ENCODE assay signal across 22 cellular contexts in genomic region chr1:205583461-205584130, GRCh38. TPM values are rescaled to one million over a fixed set of nuclear protein-coding genes. Genes with fewer than 3 reads are reported as not detected.
A peak's percentile ranks its signal among the peaks of the same experiment; 100 is the strongest.
DNase-seq lines count a peak whose midpoint lies in the region; ATAC-seq and TF ChIP-seq lines count a peak whose summit lies in the region.
"Had no signal": no experiment of that assay in that cellular context is flagged by ENCODE, and none has a peak within 500 bp of the region (broad histone marks: within the 10 kb centered on the region; RNA-seq: fewer than 3 reads in every experiment).

No MANE protein-coding gene starts in this region.

- H3K4me3 Mint-ChIP-seq in CD8-positive, alpha-beta T cell = no peak overlapping the region
- H3K4me3 Mint-ChIP-seq: activated CD4-positive, alpha-beta memory T cell treated with anti-CD3 and anti-CD28 coated beads for 36 hours; activated naive CD4-positive, alpha-beta T cell treated with anti-CD3 and anti-CD28 coated beads, Interleukin-2, amount 10 ng/mL, durations not matched to agents 7 days and 5 days; CD4-positive, alpha-beta T cell had no signal

- peak overlapping the region; percentile 18 for H3K27ac Mint-ChIP-seq in CD8-positive, alpha-beta T cell
- H3K27ac Mint-ChIP-seq: activated CD4-positive, alpha-beta memory T cell treated with anti-CD3 and anti-CD28 coated beads for 36 hours; activated naive CD4-positive, alpha-beta T cell treated with anti-CD3 and anti-CD28 coated beads, Interleukin-2, amount 10 ng/mL, durations not matched to agents 7 days and 5 days; CD4-positive, alpha-beta T cell had no signal

- no peaks in the 10 kb centered on the region for H3K27me3 Mint-ChIP-seq in CD8-positive, alpha-beta T cell (ENCODE audit: low read depth)

- intact Hi-C loops in CD8-positive, alpha-beta T cell (cut with DNase I, micrococcal nuclease) = no loop called here
- intact Hi-C loops in sigmoid colon (cut with DNase I) = no loop called here

- H3K4me1 ChIP-seq in CD8-positive, alpha-beta T cell (ENCODE audit: insufficient read depth, low read length) = peaks cover 20% of the 10 kb centered on the region
- H3K4me1 ChIP-seq in RWPE2 (ENCODE audit: insufficient read depth, poor library complexity, severe bottlenecking) (no peaks in the 10 kb centered on the region), sigmoid colon (no peaks in the 10 kb centered on the region)
- H3K4me1 ChIP-seq: gastrocnemius medialis had no signal

- no peak for TF ChIP-seq POLR2A in sigmoid colon (IDR thresholded peaks at IDR 0.05)

- no peak overlapping the region for H3K4me3 ChIP-seq in CD8-positive, alpha-beta T cell (ENCODE audit: low read depth, low read length)
- H3K4me3 ChIP-seq in RWPE2 (ENCODE audit: severe bottlenecking) = no peak overlapping the region
- H3K4me3 ChIP-seq in sigmoid colon = no peak overlapping the region
- H3K4me3 ChIP-seq: esophagus muscularis mucosa, gastrocnemius medialis had no signal

- ATAC-seq in CD8-positive, alpha-beta T cell = no peak
- no peak for ATAC-seq in RWPE2 (ENCODE audit: low read depth)

- TF ChIP-seq CTCF in CD8-positive, alpha-beta T cell (IDR thresholded peaks at IDR 0.05) = no peak
- TF ChIP-seq CTCF in RWPE2 (IDR thresholded peaks at IDR 0.05; ENCODE audit: poor library complexity, severe bottlenecking) (no peak), sigmoid colon (IDR thresholded peaks at IDR 0.05) (no peak)

- no peaks in the 10 kb centered on the region for H3K36me3 Mint-ChIP-seq in CD8-positive, alpha-beta T cell
- H3K36me3 Mint-ChIP-seq: activated CD4-positive, alpha-beta memory T cell treated with anti-CD3 and anti-CD28 coated beads for 36 hours; activated naive CD4-positive, alpha-beta T cell treated with anti-CD3 and anti-CD28 coated beads, Interleukin-2, amount 10 ng/mL, durations not matched to agents 7 days and 5 days; naive B cell had no signal

- 85 to 93% methylated on average over 7 of the region's 7 CpGs for WGBS in sigmoid colon, 2 donors

- H3K36me3 ChIP-seq in CD8-positive, alpha-beta T cell (ENCODE audit: insufficient read depth, low read length) = no peaks in the 10 kb centered on the region
- H3K36me3 ChIP-seq in RWPE2 (ENCODE audit: low read depth) (no peaks in the 10 kb centered on the region), sigmoid colon (no peaks in the 10 kb centered on the region)
- H3K36me3 ChIP-seq: esophagus muscularis mucosa, gastrocnemius medialis had no signal

- CTCF ChIA-PET in CD8-positive, alpha-beta T cell (lab: Charles Lee) = interaction anchor here (0.8 to 2.4 kb wide), 5 partner anchors 8 to 74 kb away, joined by 3 to 18 read pairs (median 4); no protein-coding TSS in a partner anchor

- TF ChIP-seq EP300 in sigmoid colon (IDR thresholded peaks at IDR 0.05) = no peak

- H3K27ac ChIP-seq in CD8-positive, alpha-beta T cell (ENCODE audit: low read depth, low read length) = no peak overlapping the region
- H3K27ac ChIP-seq in RWPE2 (ENCODE audit: poor library complexity, severe bottlenecking) (no peak overlapping the region), sigmoid colon (no peak overlapping the region)

- no peaks in the 10 kb centered on the region for H3K9me3 ChIP-seq in CD8-positive, alpha-beta T cell (ENCODE audit: low read length)
- no peaks in the 10 kb centered on the region for H3K9me3 ChIP-seq in RWPE2 (ENCODE audit: severe bottlenecking)
- no peaks in the 10 kb centered on the region for H3K9me3 ChIP-seq in sigmoid colon
- H3K9me3 ChIP-seq: esophagus muscularis mucosa, gastrocnemius medialis had no signal

- no peak for DNase-seq in CD8-positive, alpha-beta T cell
- DNase-seq in RWPE2 (ENCODE audit: low spot score) = peak; percentile 38
- DNase-seq in islet precursor cell = peak; percentile 49
- peak; percentile 30 for DNase-seq in sigmoid colon
- DNase-seq in activated gamma-delta T cell (lab: John Stamatoyannopoulos, UW) = no peak
- no peak for DNase-seq in SKM-1 (lab: John Stamatoyannopoulos, UW; ENCODE audit: unreplicated experiment)
- DNase-seq in globus pallidus (ENCODE audit: low spot score) = no peak
- DNase-seq: activated CD4-positive, alpha-beta memory T cell treated with anti-CD3 and anti-CD28 coated beads for 36 hours; activated naive CD4-positive, alpha-beta T cell treated with anti-CD3 and anti-CD28 coated beads, Interleukin-2, amount 10 ng/mL, durations not matched to agents 7 days and 5 days; activated T-cell treated with anti-CD3 and anti-CD28 coated beads, Interleukin-2, amount 50 U/mL, for 1 hour; cerebellar nuclear complex; DMS 273 treated with DMSO at 0.1 percent for 48 hours; effector memory CD4-positive, alpha-beta T cell; gastrocnemius medialis; kidney glomerular epithelial cell; mesenchymal stem cell; naive B cell; NCI-H1436 treated with DMSO at 0.1 percent for 48 hours; NCI-H526; T1000 had no signal

- H3K9me3 Mint-ChIP-seq in CD8-positive, alpha-beta T cell = no peaks in the 10 kb centered on the region
- H3K9me3 Mint-ChIP-seq: activated CD4-positive, alpha-beta memory T cell treated with anti-CD3 and anti-CD28 coated beads for 36 hours; activated naive CD4-positive, alpha-beta T cell treated with anti-CD3 and anti-CD28 coated beads, Interleukin-2, amount 10 ng/mL, durations not matched to agents 7 days and 5 days; CD4-positive, alpha-beta T cell; naive B cell had no signal

- POLR2A ChIA-PET in CD8-positive, alpha-beta T cell (lab: Charles Lee) = interaction anchor here (1.5 kb wide), 2 partner anchors 49 to 53 kb away, joined by 3 read pairs; partner anchors contain the start of gene ELK4

- H3K27me3 ChIP-seq in CD8-positive, alpha-beta T cell (ENCODE audit: insufficient read depth, low read length) = no peaks in the 10 kb centered on the region
- H3K27me3 ChIP-seq in RWPE2 (ENCODE audit: insufficient read depth, poor library complexity, severe bottlenecking) = no peaks in the 10 kb centered on the region
- H3K27me3 ChIP-seq in sigmoid colon = peaks cover 0 to 8% (median 0%) of the 10 kb centered on the region in 3 donors

- peaks cover 18% of the 10 kb centered on the region for H3K4me1 Mint-ChIP-seq in CD8-positive, alpha-beta T cell (ENCODE audit: low read depth)
- H3K4me1 Mint-ChIP-seq: activated naive CD4-positive, alpha-beta T cell treated with anti-CD3 and anti-CD28 coated beads, Interleukin-2, amount 10 ng/mL, durations not matched to agents 7 days and 5 days had no signal

RNA-seq across cellular contexts. Expression of gene ELK4, which starts 48.2 kb away (rescaled TPM):
- 100 to 1,000 TPM; 142 to 147 TPM for total RNA-seq in CD8-positive, alpha-beta T cell
- total RNA-seq in sigmoid colon = 10 to 100 TPM; 18.6 to 21.0 (median 20.1) TPM
- 10 to 100 TPM in 1 of 3 donors, 1 to 10 TPM in 2; 2.4 to 10.3 (median 3.9) TPM for polyA plus RNA-seq in sigmoid colon

Comparison
In these comparisons a context has a peak if more than half of its experiments do, and no peak if none do; other contexts are left out.
1. DNase-seq: peak in RWPE2 (single experiment), islet precursor cell (single experiment) and sigmoid colon (single experiment); none in CD8-positive, alpha-beta T cell (0 of 7), activated gamma-delta T cell (single experiment), SKM-1 (single experiment) and globus pallidus (single experiment).
2. RNA of gene ELK4, which starts 48.2 kb away (total RNA-seq): 142 to 147 TPM in CD8-positive, alpha-beta T cell; 18.6 to 21.0 TPM in sigmoid colon; every median in the first group is over 4 times any median in the second.